In the genomic region with DNA sequence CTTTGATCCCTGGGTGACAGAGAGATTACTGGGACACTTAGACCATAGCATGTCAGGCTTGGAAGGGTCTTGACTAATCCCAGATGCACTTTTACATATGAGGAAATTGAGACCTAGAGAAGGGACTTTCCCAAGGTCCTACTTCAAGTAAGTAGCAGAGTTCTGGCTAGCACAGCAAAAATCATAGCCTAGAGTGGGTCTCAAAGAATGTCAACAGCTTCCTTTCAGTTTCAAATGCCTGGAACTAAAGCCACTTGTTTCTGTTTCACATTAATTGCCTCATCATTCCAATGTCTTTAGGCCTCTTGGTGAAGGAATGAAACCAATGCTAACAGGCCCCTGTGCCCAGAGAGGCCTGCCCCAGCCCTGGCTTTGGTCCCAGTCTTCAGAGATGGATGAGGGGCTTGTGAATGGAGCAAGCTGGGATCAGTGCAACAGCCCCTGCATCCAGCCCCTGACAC, we compare ENCODE assay signal across 2 cellular contexts.
TF ChIP-seq lines count a peak whose summit lies in the region.

No MANE protein-coding gene starts in this region.

TF ChIP-seq in liver, 16 proteins besides CTCF, POLR2A, EP300 and RAD21 (continued from another document):
- TF ChIP-seq ATF3 (IDR thresholded peaks at IDR 0.05): no peak
- TF ChIP-seq HNF4A (conservative IDR thresholded peaks at IDR 0.05): no peak
- TF ChIP-seq HNF4G (IDR thresholded peaks at IDR 0.05): no peak
- TF ChIP-seq TAF1 (conservative IDR thresholded peaks at IDR 0.05): no peak
- no peak for TF ChIP-seq FOXA1 (IDR thresholded peaks at IDR 0.05)
- TF ChIP-seq JUND (IDR thresholded peaks at IDR 0.05): no peak
- no peak for TF ChIP-seq NR2F2 (IDR thresholded peaks at IDR 0.05)
- TF ChIP-seq SP1 (IDR thresholded peaks at IDR 0.05): no peak
- no peak for TF ChIP-seq EGR1 (IDR thresholded peaks at IDR 0.05; ENCODE audit: low read depth in 2 of 2)
- TF ChIP-seq YY1 (IDR thresholded peaks at IDR 0.05): no peak
- TF ChIP-seq, protein P1, sequence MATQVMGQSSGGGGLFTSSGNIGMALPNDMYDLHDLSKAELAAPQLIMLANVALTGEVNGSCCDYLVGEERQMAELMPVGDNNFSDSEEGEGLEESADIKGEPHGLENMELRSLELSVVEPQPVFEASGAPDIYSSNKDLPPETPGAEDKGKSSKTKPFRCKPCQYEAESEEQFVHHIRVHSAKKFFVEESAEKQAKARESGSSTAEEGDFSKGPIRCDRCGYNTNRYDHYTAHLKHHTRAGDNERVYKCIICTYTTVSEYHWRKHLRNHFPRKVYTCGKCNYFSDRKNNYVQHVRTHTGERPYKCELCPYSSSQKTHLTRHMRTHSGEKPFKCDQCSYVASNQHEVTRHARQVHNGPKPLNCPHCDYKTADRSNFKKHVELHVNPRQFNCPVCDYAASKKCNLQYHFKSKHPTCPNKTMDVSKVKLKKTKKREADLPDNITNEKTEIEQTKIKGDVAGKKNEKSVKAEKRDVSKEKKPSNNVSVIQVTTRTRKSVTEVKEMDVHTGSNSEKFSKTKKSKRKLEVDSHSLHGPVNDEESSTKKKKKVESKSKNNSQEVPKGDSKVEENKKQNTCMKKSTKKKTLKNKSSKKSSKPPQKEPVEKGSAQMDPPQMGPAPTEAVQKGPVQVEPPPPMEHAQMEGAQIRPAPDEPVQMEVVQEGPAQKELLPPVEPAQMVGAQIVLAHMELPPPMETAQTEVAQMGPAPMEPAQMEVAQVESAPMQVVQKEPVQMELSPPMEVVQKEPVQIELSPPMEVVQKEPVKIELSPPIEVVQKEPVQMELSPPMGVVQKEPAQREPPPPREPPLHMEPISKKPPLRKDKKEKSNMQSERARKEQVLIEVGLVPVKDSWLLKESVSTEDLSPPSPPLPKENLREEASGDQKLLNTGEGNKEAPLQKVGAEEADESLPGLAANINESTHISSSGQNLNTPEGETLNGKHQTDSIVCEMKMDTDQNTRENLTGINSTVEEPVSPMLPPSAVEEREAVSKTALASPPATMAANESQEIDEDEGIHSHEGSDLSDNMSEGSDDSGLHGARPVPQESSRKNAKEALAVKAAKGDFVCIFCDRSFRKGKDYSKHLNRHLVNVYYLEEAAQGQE (IDR thresholded peaks at IDR 0.05): no peak
- no peak for TF ChIP-seq FOXA2 (IDR thresholded peaks at IDR 0.05)
- no peak for TF ChIP-seq RXRA (IDR thresholded peaks at IDR 0.05)
- TF ChIP-seq GABPA (IDR thresholded peaks at IDR 0.05 in 1 of 2, conservative IDR thresholded peaks at IDR 0.05 in 1 of 2): no peak

TF ChIP-seq in HepG2, 621 proteins besides CTCF, POLR2A, EP300 and RAD21:
- TF ChIP-seq, protein P2, sequence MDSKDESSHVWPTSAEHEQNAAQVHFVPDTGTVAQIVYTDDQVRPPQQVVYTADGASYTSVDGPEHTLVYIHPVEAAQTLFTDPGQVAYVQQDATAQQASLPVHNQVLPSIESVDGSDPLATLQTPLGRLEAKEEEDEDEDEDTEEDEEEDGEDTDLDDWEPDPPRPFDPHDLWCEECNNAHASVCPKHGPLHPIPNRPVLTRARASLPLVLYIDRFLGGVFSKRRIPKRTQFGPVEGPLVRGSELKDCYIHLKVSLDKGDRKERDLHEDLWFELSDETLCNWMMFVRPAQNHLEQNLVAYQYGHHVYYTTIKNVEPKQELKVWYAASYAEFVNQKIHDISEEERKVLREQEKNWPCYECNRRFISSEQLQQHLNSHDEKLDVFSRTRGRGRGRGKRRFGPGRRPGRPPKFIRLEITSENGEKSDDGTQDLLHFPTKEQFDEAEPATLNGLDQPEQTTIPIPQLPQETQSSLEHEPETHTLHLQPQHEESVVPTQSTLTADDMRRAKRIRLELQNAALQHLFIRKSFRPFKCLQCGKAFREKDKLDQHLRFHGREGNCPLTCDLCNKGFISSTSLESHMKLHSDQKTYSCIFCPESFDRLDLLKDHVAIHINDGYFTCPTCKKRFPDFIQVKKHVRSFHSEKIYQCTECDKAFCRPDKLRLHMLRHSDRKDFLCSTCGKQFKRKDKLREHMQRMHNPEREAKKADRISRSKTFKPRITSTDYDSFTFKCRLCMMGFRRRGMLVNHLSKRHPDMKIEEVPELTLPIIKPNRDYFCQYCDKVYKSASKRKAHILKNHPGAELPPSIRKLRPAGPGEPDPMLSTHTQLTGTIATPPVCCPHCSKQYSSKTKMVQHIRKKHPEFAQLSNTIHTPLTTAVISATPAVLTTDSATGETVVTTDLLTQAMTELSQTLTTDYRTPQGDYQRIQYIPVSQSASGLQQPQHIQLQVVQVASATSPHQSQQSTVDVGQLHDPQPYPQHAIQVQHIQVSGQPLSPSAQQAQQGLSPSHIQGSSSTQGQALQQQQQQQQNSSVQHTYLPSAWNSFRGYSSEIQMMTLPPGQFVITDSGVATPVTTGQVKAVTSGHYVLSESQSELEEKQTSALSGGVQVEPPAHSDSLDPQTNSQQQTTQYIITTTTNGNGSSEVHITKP (CRISPR knock-in tag; IDR thresholded peaks at IDR 0.05; ENCODE audit: low read depth): no peak
- TF ChIP-seq HNRNPH1 (optimal IDR thresholded peaks at IDR 0.05; ENCODE audit: low read depth, low read length) (no peak), BRD4 (CRISPR knock-in tag; IDR thresholded peaks at IDR 0.05) (no peak), ARID5B (CRISPR knock-in tag; IDR thresholded peaks at IDR 0.05) (no peak), ARID4A (CRISPR knock-in tag; IDR thresholded peaks at IDR 0.05; ENCODE audit: borderline replicate concordance) (no peak), CREM (IDR thresholded peaks at IDR 0.05) (no peak), CREM (CRISPR knock-in tag; IDR thresholded peaks at IDR 0.05) (no peak), KLF13 (CRISPR knock-in tag; IDR thresholded peaks at IDR 0.05) (no peak), AGO2 (optimal IDR thresholded peaks at IDR 0.05; ENCODE audit: low read depth, low read length) (no peak), ZNF225 (CRISPR knock-in tag; IDR thresholded peaks at IDR 0.05) (no peak), TBP (CRISPR knock-in tag; IDR thresholded peaks at IDR 0.05) (no peak), ZNF441 (CRISPR knock-in tag; IDR thresholded peaks at IDR 0.05; ENCODE audit: borderline replicate concordance) (no peak), ZNF17 (CRISPR knock-in tag; IDR thresholded peaks at IDR 0.05) (no peak)
- TF ChIP-seq, protein P3, sequence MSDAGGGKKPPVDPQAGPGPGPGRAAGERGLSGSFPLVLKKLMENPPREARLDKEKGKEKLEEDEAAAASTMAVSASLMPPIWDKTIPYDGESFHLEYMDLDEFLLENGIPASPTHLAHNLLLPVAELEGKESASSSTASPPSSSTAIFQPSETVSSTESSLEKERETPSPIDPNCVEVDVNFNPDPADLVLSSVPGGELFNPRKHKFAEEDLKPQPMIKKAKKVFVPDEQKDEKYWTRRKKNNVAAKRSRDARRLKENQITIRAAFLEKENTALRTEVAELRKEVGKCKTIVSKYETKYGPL (CRISPR knock-in tag; IDR thresholded peaks at IDR 0.05): no peak
- TF ChIP-seq, protein P4, sequence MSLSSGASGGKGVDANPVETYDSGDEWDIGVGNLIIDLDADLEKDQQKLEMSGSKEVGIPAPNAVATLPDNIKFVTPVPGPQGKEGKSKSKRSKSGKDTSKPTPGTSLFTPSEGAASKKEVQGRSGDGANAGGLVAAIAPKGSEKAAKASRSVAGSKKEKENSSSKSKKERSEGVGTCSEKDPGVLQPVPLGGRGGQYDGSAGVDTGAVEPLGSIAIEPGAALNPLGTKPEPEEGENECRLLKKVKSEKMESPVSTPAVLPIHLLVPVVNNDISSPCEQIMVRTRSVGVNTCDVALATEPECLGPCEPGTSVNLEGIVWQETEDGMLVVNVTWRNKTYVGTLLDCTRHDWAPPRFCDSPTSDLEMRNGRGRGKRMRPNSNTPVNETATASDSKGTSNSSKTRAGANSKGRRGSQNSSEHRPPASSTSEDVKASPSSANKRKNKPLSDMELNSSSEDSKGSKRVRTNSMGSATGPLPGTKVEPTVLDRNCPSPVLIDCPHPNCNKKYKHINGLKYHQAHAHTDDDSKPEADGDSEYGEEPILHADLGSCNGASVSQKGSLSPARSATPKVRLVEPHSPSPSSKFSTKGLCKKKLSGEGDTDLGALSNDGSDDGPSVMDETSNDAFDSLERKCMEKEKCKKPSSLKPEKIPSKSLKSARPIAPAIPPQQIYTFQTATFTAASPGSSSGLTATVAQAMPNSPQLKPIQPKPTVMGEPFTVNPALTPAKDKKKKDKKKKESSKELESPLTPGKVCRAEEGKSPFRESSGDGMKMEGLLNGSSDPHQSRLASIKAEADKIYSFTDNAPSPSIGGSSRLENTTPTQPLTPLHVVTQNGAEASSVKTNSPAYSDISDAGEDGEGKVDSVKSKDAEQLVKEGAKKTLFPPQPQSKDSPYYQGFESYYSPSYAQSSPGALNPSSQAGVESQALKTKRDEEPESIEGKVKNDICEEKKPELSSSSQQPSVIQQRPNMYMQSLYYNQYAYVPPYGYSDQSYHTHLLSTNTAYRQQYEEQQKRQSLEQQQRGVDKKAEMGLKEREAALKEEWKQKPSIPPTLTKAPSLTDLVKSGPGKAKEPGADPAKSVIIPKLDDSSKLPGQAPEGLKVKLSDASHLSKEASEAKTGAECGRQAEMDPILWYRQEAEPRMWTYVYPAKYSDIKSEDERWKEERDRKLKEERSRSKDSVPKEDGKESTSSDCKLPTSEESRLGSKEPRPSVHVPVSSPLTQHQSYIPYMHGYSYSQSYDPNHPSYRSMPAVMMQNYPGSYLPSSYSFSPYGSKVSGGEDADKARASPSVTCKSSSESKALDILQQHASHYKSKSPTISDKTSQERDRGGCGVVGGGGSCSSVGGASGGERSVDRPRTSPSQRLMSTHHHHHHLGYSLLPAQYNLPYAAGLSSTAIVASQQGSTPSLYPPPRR (CRISPR knock-in tag; IDR thresholded peaks at IDR 0.05; ENCODE audit: borderline replicate concordance): no peak
- TF ChIP-seq, protein P5, sequence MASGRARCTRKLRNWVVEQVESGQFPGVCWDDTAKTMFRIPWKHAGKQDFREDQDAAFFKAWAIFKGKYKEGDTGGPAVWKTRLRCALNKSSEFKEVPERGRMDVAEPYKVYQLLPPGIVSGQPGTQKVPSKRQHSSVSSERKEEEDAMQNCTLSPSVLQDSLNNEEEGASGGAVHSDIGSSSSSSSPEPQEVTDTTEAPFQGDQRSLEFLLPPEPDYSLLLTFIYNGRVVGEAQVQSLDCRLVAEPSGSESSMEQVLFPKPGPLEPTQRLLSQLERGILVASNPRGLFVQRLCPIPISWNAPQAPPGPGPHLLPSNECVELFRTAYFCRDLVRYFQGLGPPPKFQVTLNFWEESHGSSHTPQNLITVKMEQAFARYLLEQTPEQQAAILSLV (CRISPR knock-in tag; IDR thresholded peaks at IDR 0.05; ENCODE audit: borderline replicate concordance): no peak
TF ChIP-seq in HepG2: peak in this region for 0.
